1 cellular context compared by ENCODE assay signal in genomic region chr6:107488174-107488874, GRCh38.
A peak's percentile ranks its signal among the peaks of the same experiment; 100 is the strongest.
TF ChIP-seq lines count a peak whose summit lies in the region.

No MANE protein-coding gene starts in this region.

TF ChIP-seq in WTC11, 78 proteins besides CTCF, POLR2A, EP300 and RAD21 (continued from another document):
- no peak for TF ChIP-seq ZBTB43 (CRISPR knock-in tag; IDR thresholded peaks at IDR 0.05)
- TF ChIP-seq MYBL2 (CRISPR knock-in tag; IDR thresholded peaks at IDR 0.05): no peak
- no peak for TF ChIP-seq ETV6 (CRISPR knock-in tag; IDR thresholded peaks at IDR 0.05)
- TF ChIP-seq SP1 (CRISPR knock-in tag; conservative IDR thresholded peaks at IDR 0.05): peak; percentile 9; the same call in 1 of the 2 replicates
- no peak for TF ChIP-seq AFF4 (CRISPR knock-in tag; IDR thresholded peaks at IDR 0.05; ENCODE audit: borderline replicate concordance)
